Comparison of ENCODE assay signal across 1 cellular context in the genomic region with DNA sequence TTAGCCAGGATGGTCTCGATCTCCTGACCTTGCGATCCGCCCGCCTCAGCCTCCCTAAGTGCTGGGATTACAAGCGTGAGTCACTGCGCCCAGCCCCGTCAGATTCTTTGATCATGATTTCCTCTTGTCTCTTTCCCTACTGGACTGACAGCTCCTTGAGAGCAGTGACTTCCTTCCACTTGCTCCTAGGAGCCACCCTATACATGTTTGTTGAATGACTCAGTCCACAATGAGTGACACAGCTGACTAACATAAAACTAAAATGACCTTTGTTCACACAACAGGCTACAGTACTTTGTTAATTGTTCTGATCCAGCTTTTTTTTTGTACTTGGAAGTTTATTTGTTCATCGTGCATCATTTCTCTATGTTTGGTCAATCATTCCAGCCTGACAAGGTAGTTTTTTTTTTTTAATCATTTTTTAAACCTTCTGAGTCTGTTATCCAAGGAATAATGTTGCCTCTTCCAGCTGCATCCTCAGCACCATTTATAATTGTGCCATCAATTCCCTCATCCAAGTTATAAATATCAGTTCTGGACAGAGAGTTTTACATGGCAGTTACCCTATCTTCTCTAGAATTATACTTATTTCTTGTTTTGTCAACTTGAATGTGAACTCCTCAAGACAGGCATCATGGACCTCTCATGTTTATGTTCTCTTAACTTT.
A peak's percentile ranks its signal among the peaks of the same experiment; 100 is the strongest.
TF ChIP-seq lines count a peak whose summit lies in the region.

No MANE protein-coding gene starts in this region.

TF ChIP-seq in HCT116, 20 proteins besides CTCF, POLR2A, EP300 and RAD21 (continued from another document):
- TF ChIP-seq EZH2 (IDR thresholded peaks at IDR 0.05) (no peak), ELF1 (IDR thresholded peaks at IDR 0.05; ENCODE audit: borderline replicate concordance, low read depth) (no peak), SP1 (IDR thresholded peaks at IDR 0.05; ENCODE audit: low read depth) (peak; percentile 84), SRF (IDR thresholded peaks at IDR 0.05; ENCODE audit: low read depth) (no peak), JUND (IDR thresholded peaks at IDR 0.05) (peak; percentile 97), FOSL1 (IDR thresholded peaks at IDR 0.05; ENCODE audit: low read depth) (peak; percentile 93), MAX (IDR thresholded peaks at IDR 0.05) (peak; percentile 31; the same call in 1 of the 2 replicates), YY1 (IDR thresholded peaks at IDR 0.05; ENCODE audit: extremely low read depth, insufficient replicate concordance, low read depth, low read length) (no peak)
- TF ChIP-seq, protein P1, sequence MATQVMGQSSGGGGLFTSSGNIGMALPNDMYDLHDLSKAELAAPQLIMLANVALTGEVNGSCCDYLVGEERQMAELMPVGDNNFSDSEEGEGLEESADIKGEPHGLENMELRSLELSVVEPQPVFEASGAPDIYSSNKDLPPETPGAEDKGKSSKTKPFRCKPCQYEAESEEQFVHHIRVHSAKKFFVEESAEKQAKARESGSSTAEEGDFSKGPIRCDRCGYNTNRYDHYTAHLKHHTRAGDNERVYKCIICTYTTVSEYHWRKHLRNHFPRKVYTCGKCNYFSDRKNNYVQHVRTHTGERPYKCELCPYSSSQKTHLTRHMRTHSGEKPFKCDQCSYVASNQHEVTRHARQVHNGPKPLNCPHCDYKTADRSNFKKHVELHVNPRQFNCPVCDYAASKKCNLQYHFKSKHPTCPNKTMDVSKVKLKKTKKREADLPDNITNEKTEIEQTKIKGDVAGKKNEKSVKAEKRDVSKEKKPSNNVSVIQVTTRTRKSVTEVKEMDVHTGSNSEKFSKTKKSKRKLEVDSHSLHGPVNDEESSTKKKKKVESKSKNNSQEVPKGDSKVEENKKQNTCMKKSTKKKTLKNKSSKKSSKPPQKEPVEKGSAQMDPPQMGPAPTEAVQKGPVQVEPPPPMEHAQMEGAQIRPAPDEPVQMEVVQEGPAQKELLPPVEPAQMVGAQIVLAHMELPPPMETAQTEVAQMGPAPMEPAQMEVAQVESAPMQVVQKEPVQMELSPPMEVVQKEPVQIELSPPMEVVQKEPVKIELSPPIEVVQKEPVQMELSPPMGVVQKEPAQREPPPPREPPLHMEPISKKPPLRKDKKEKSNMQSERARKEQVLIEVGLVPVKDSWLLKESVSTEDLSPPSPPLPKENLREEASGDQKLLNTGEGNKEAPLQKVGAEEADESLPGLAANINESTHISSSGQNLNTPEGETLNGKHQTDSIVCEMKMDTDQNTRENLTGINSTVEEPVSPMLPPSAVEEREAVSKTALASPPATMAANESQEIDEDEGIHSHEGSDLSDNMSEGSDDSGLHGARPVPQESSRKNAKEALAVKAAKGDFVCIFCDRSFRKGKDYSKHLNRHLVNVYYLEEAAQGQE (IDR thresholded peaks at IDR 0.05; ENCODE audit: low read depth), result no peak
- TF ChIP-seq, protein P2, sequence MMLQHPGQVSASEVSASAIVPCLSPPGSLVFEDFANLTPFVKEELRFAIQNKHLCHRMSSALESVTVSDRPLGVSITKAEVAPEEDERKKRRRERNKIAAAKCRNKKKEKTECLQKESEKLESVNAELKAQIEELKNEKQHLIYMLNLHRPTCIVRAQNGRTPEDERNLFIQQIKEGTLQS (IDR thresholded peaks at IDR 0.05), result no peak
